9 cellular contexts compared by ENCODE assay signal in the genomic region with DNA sequence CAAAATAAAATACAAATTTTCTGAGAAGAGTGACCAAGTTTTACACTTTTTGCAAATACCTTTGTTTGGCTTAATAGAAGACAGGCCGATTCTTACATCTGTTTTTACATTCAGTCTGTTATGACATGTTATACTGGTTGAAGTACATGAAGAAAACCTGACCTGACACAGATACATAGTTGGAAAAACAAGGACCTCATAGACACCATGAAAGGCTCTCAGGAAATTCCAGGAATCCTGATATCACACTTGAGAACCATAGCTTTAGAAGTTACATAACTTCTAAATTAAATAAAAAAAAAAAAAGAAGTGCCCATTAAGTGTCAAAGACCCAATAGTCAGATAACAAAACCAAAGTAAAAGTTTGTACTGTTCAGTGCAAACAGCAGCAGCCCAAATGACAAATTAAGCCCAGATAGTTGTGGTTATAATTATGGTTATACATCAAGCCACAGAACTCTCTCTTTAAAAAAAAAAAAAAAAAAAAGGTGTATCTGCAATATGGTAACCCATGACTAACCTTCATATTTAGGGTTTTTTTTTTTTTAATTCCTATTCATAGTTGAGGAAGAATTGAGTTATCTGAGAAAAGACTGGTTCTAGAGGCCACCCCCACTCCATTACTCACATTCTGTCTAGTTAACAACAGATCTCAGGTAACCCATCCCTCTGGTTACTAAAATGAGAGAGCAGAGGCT. TPM values are rescaled to one million over a fixed set of nuclear protein-coding genes. Genes with fewer than 3 reads are reported as not detected.
DNase-seq lines count a peak whose midpoint lies in the region; ATAC-seq and TF ChIP-seq lines count a peak whose summit lies in the region.
"Had no signal": no experiment of that assay in that cellular context is flagged by ENCODE, and none has a peak within 500 bp of the region (broad histone marks: within the 10 kb centered on the region; RNA-seq: fewer than 3 reads in every experiment).

No MANE protein-coding gene starts in this region.

- no peaks in the 10 kb centered on the region for H3K9me3 Mint-ChIP-seq in effector memory CD8-positive, alpha-beta T cell

- H3K4me3 ChIP-seq in brain microvascular endothelial cell (ENCODE audit: low read depth, low read length) = no peak overlapping the region
- H3K4me3 ChIP-seq: testis had no signal

- no peaks in the 10 kb centered on the region for H3K27me3 ChIP-seq in brain microvascular endothelial cell (replicated peaks)
- H3K27me3 ChIP-seq: testis had no signal

- no peaks in the 10 kb centered on the region for H3K27me3 Mint-ChIP-seq in effector memory CD8-positive, alpha-beta T cell

- intact Hi-C loops in left colon (cut with DNase I, micrococcal nuclease) = no loop called here

- no peaks in the 10 kb centered on the region for H3K36me3 ChIP-seq in brain microvascular endothelial cell (replicated peaks)

- in situ Hi-C loops in brain microvascular endothelial cell (cut with HindIII; ENCODE audit: low pct_ligation_motif_present, low sequenced_read_pairs) = no loop called here

- no peak for DNase-seq in effector memory CD8-positive, alpha-beta T cell
- no peak for DNase-seq in left colon
- DNase-seq in DMS153 (lab: John Stamatoyannopoulos, UW) = no peak
- no peak for DNase-seq in brain microvascular endothelial cell
- DNase-seq in iPS-NIHi11 (ENCODE audit: low spot score) = no peak
- DNase-seq: testis had no signal

- H3K27ac ChIP-seq in brain microvascular endothelial cell = no peak overlapping the region
- H3K27ac ChIP-seq: testis had no signal

- H3K4me3 Mint-ChIP-seq in effector memory CD8-positive, alpha-beta T cell = peak overlapping the region in 1 of 2 donors; percentile 27

- ATAC-seq in GM18867 (IDR thresholded peaks at IDR 0.05; ENCODE audit: unreplicated experiment) = peak; percentile 17
- ATAC-seq in GM21528 (IDR thresholded peaks at IDR 0.05; ENCODE audit: low FRiP score, unreplicated experiment) = peak; percentile 18
- peak; percentile 2 for ATAC-seq in HG03460 (IDR thresholded peaks at IDR 0.05; ENCODE audit: unreplicated experiment)
- peak; percentile 66 for ATAC-seq in effector memory CD8-positive, alpha-beta T cell (replicated peaks)
- no peak for ATAC-seq in left colon

- no peak overlapping the region for H3K27ac Mint-ChIP-seq in effector memory CD8-positive, alpha-beta T cell

- TF ChIP-seq CTCF in brain microvascular endothelial cell (IDR thresholded peaks at IDR 0.05; ENCODE audit: low read depth, low read length, missing control alignments) = no peak

- peaks cover 7% of the 10 kb centered on the region for H3K36me3 Mint-ChIP-seq in effector memory CD8-positive, alpha-beta T cell (ENCODE audit: insufficient read depth)

- peaks cover 30 to 38% of the 10 kb centered on the region in 2 donors for H3K4me1 Mint-ChIP-seq in effector memory CD8-positive, alpha-beta T cell (ENCODE audit: low read depth in 2 of 2)

RNA-seq across cellular contexts. Expression of a gene that starts 19.8 kb away (rescaled TPM):
- 10 to 100 TPM; 28.6 to 32.8 TPM for total RNA-seq in left colon
